In the genomic region with DNA sequence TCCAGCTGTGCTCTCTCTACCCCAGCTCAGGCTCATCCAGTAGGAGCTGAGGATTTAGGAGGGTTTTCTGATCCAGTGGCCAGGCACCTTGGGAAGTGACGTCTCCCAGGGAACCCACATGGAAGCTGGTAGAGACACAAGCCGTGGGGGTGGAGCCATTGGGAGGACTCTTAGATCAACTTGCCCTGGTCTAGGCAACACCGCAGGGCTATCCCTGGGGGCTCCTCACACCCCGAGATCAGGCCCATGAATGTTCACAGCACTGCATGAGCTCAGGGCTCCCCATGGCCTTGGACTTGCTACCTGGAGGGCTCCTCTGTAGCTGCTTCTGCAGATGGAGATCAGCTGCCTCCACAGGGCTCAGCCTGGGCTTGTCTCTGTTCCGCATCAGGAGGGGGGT, we compare ENCODE assay signal across 8 cellular contexts.
"Had no signal": no experiment of that assay in that cellular context is flagged by ENCODE, and none has a peak within 500 bp of the region (broad histone marks: within the 10 kb centered on the region; RNA-seq: fewer than 3 reads in every experiment).

No MANE protein-coding gene starts in this region.

- H3K4me3 ChIP-seq: GM23248, HAP-1, K562 had no signal

- H3K27ac ChIP-seq: GM23248, HL-60 had no signal

- H3K9me3 ChIP-seq: HAP-1 had no signal

- H3K36me3 ChIP-seq: HAP-1 had no signal

- DNase-seq: GM23248, GOT3, H7, IMR-90 had no signal

- H3K4me1 ChIP-seq: HAP-1 had no signal

- ATAC-seq: HCT116, K562 had no signal
